23 cellular contexts compared by ENCODE assay signal in genomic region chr2:128549094-128549493, GRCh38.
"Had no signal": no experiment of that assay in that cellular context is flagged by ENCODE, and none has a peak within 500 bp of the region (broad histone marks: within the 10 kb centered on the region; RNA-seq: fewer than 3 reads in every experiment).

No MANE protein-coding gene starts in this region.

- ATAC-seq: activated CD4-positive, alpha-beta T cell treated with anti-CD3 and anti-CD28 coated beads for 36 hours; heart left ventricle; left colon; lower lobe of right lung; naive thymus-derived CD8-positive, alpha-beta T cell; pancreas; psoas muscle had no signal

- H3K27me3 ChIP-seq: heart left ventricle, neutrophil, pancreas, right atrium auricular region, transverse colon, vagina had no signal

- H3K4me1 ChIP-seq: lower lobe of right lung, pancreas, psoas muscle, right atrium auricular region, transverse colon, vagina had no signal

- H3K36me3 Mint-ChIP-seq: activated naive CD4-positive, alpha-beta T cell treated with anti-CD3 and anti-CD28 coated beads, Interleukin-2, amount 10 ng/mL, durations not matched to agents 7 days and 5 days; mesothelial cell of epicardium; naive thymus-derived CD8-positive, alpha-beta T cell had no signal

- H3K36me3 ChIP-seq: heart left ventricle, lower lobe of right lung, neutrophil, pancreas, right atrium auricular region, transverse colon, vagina had no signal

- H3K9me3 ChIP-seq: heart left ventricle, lower lobe of right lung, neutrophil, pancreas, psoas muscle, right atrium auricular region, transverse colon, vagina had no signal

- DNase-seq: activated B cell treated with CpG ODN at 0.5 μM for 24 hours; activated CD4-positive, alpha-beta T cell treated with anti-CD3 and anti-CD28 coated beads for 36 hours; activated CD4-positive, alpha-beta T cell treated with anti-CD3 and anti-CD28 coated beads, Interleukin-2, amount 50 U/mL, for 48 hours; activated effector memory CD4-positive, alpha-beta T cell treated with anti-CD3 and anti-CD28 coated beads, Interleukin-2, amount 50 U/mL, for 16 hours; activated naive CD4-positive, alpha-beta T cell treated with anti-CD3 and anti-CD28 coated beads, Interleukin-2, amount 10 ng/mL, durations not matched to agents 7 days and 5 days; activated T-cell treated with anti-CD3 and anti-CD28 coated beads for 4 hours; cerebellar nuclear complex; left colon; lower lobe of right lung; naive thymus-derived CD8-positive, alpha-beta T cell; pancreas; psoas muscle; stimulated activated CD4-positive, alpha-beta T cell treated with anti-CD3 and anti-CD28 coated beads, Interleukin-1b, Interleukin-23, amount 100 ng/mL, for 48 hours; T1000; transverse colon had no signal

- H3K4me3 ChIP-seq: coronary artery, heart left ventricle, lower lobe of right lung, pancreas, psoas muscle, right atrium auricular region, transverse colon, vagina had no signal

- H3K27me3 Mint-ChIP-seq: activated B cell treated with CpG ODN at 0.5 μM for 24 hours; activated CD4-positive, alpha-beta T cell treated with anti-CD3 and anti-CD28 coated beads for 36 hours; activated naive CD4-positive, alpha-beta T cell treated with anti-CD3 and anti-CD28 coated beads, Interleukin-2, amount 10 ng/mL, durations not matched to agents 7 days and 5 days had no signal

- H3K9me3 Mint-ChIP-seq: activated B cell treated with CpG ODN at 0.5 μM for 24 hours; activated naive CD4-positive, alpha-beta T cell treated with anti-CD3 and anti-CD28 coated beads, Interleukin-2, amount 10 ng/mL, durations not matched to agents 7 days and 5 days; mesothelial cell of epicardium; T-helper 1 cell treated with Interleukin-12 subunit alpha and Interleukin-12 subunit beta and Interleukin-4 antibody, amounts not matched to agents 30 μg/mL and 1 μg/mL, for 36 hours had no signal

- H3K4me3 Mint-ChIP-seq: activated B cell treated with CpG ODN at 0.5 μM for 24 hours; activated CD4-positive, alpha-beta T cell treated with anti-CD3 and anti-CD28 coated beads for 36 hours; activated naive CD4-positive, alpha-beta T cell treated with anti-CD3 and anti-CD28 coated beads, Interleukin-2, amount 10 ng/mL, durations not matched to agents 7 days and 5 days; mesothelial cell of epicardium; naive thymus-derived CD8-positive, alpha-beta T cell; T-helper 1 cell treated with Interleukin-12 subunit alpha and Interleukin-12 subunit beta and Interleukin-4 antibody, amounts not matched to agents 30 μg/mL and 1 μg/mL, for 36 hours had no signal

- H3K27ac Mint-ChIP-seq: activated B cell treated with CpG ODN at 0.5 μM for 24 hours; activated CD4-positive, alpha-beta T cell treated with anti-CD3 and anti-CD28 coated beads for 36 hours; activated naive CD4-positive, alpha-beta T cell treated with anti-CD3 and anti-CD28 coated beads, Interleukin-2, amount 10 ng/mL, durations not matched to agents 7 days and 5 days; naive thymus-derived CD8-positive, alpha-beta T cell; T-helper 1 cell treated with Interleukin-12 subunit alpha and Interleukin-12 subunit beta and Interleukin-4 antibody, amounts not matched to agents 30 μg/mL and 1 μg/mL, for 36 hours had no signal

- H3K4me1 Mint-ChIP-seq: activated B cell treated with CpG ODN at 0.5 μM for 24 hours; activated CD4-positive, alpha-beta T cell treated with anti-CD3 and anti-CD28 coated beads for 36 hours; activated naive CD4-positive, alpha-beta T cell treated with anti-CD3 and anti-CD28 coated beads, Interleukin-2, amount 10 ng/mL, durations not matched to agents 7 days and 5 days; naive thymus-derived CD8-positive, alpha-beta T cell had no signal

- H3K27ac ChIP-seq: coronary artery, epithelial cell of prostate, heart left ventricle, lower lobe of right lung, neutrophil, pancreas, psoas muscle, right atrium auricular region, transverse colon, vagina had no signal
